ENCODE assay signal across 1 cellular context in genomic region chr10:32104622-32105509, GRCh38.
TF ChIP-seq lines count a peak whose summit lies in the region.

No MANE protein-coding gene starts in this region.

TF ChIP-seq in HepG2, 621 proteins besides CTCF, POLR2A, EP300 and RAD21 (continued from another document and continues in another):
- TF ChIP-seq NFKBIZ (CRISPR knock-in tag; IDR thresholded peaks at IDR 0.05) (no peak), ZNF263 (CRISPR knock-in tag; IDR thresholded peaks at IDR 0.05) (peak; percentile 76), FOXO1 (CRISPR knock-in tag; IDR thresholded peaks at IDR 0.05) (no peak), ZNF782 (CRISPR knock-in tag; IDR thresholded peaks at IDR 0.05; ENCODE audit: borderline replicate concordance) (no peak), TFE3 (CRISPR knock-in tag; IDR thresholded peaks at IDR 0.05) (no peak), ZNF710 (CRISPR knock-in tag; IDR thresholded peaks at IDR 0.05; ENCODE audit: borderline replicate concordance) (peak; percentile 65; the same call in 1 of the 2 replicates), TBX2 (CRISPR knock-in tag; IDR thresholded peaks at IDR 0.05; ENCODE audit: borderline replicate concordance) (peak; percentile 52; the same call in 1 of the 2 replicates), NR0B2 (CRISPR knock-in tag; IDR thresholded peaks at IDR 0.05) (no peak), ZNF589 (CRISPR knock-in tag; conservative IDR thresholded peaks at IDR 0.05) (no peak), GATAD2A (CRISPR knock-in tag; IDR thresholded peaks at IDR 0.05) (peak; percentile 44), SIX1 (CRISPR knock-in tag; IDR thresholded peaks at IDR 0.05; ENCODE audit: borderline replicate concordance) (no peak), HMGXB3 (CRISPR knock-in tag; IDR thresholded peaks at IDR 0.05; ENCODE audit: borderline replicate concordance) (no peak), ZBTB10 (CRISPR knock-in tag; IDR thresholded peaks at IDR 0.05; ENCODE audit: borderline replicate concordance) (peak; percentile 71; the same call in 1 of the 2 replicates), CENPT (CRISPR knock-in tag; IDR thresholded peaks at IDR 0.05; ENCODE audit: low read depth) (no peak), GMEB2 (CRISPR knock-in tag; IDR thresholded peaks at IDR 0.05; ENCODE audit: low read depth) (no peak), ZNF737 (CRISPR knock-in tag; IDR thresholded peaks at IDR 0.05; ENCODE audit: borderline replicate concordance) (no peak), TSC22D2 (CRISPR knock-in tag; IDR thresholded peaks at IDR 0.05; ENCODE audit: borderline replicate concordance) (no peak), ZNF570 (CRISPR knock-in tag; IDR thresholded peaks at IDR 0.05; ENCODE audit: borderline replicate concordance) (no peak), ZNF124 (CRISPR knock-in tag; IDR thresholded peaks at IDR 0.05) (no peak; the same call in 1 of the 2 replicates), KAT8 (CRISPR knock-in tag; IDR thresholded peaks at IDR 0.05) (0 out of 2 replicates have a peak, but pooled peaks have one; percentile 27), ATF4 (CRISPR knock-in tag; IDR thresholded peaks at IDR 0.05) (0 out of 4 replicates have a peak, but pooled peaks of 1 of the 2 experiments have one; percentile 17), ZNF543 (CRISPR knock-in tag; IDR thresholded peaks at IDR 0.05) (no peak), SP140L (CRISPR knock-in tag; IDR thresholded peaks at IDR 0.05; ENCODE audit: borderline replicate concordance) (no peak), RNF219 (CRISPR knock-in tag; IDR thresholded peaks at IDR 0.05) (0 out of 2 replicates have a peak, but pooled peaks have one; percentile 48), ZNF646 (CRISPR knock-in tag; IDR thresholded peaks at IDR 0.05) (peak; percentile 60; the same call in 1 of the 2 replicates), SAP130 (CRISPR knock-in tag; IDR thresholded peaks at IDR 0.05; ENCODE audit: low read depth) (peak; percentile 48), ZNF549 (CRISPR knock-in tag; IDR thresholded peaks at IDR 0.05) (no peak), HOXA9 (CRISPR knock-in tag; IDR thresholded peaks at IDR 0.05; ENCODE audit: borderline replicate concordance) (no peak), FOXA1 (IDR thresholded peaks at IDR 0.05) (no peak), FOXA1 (CRISPR knock-in tag; IDR thresholded peaks at IDR 0.05) (0 out of 2 replicates have a peak, but pooled peaks have one; percentile 5), ERF (CRISPR knock-in tag; IDR thresholded peaks at IDR 0.05) (0 out of 2 replicates have a peak, but pooled peaks have one; percentile 41), SALL1 (CRISPR knock-in tag; IDR thresholded peaks at IDR 0.05) (peak; percentile 72), ZNF709 (CRISPR knock-in tag; IDR thresholded peaks at IDR 0.05) (no peak), XBP1 (CRISPR knock-in tag; IDR thresholded peaks at IDR 0.05) (no peak), MZF1 (CRISPR knock-in tag; IDR thresholded peaks at IDR 0.05; ENCODE audit: borderline replicate concordance) (no peak), RXRA (CRISPR knock-in tag; IDR thresholded peaks at IDR 0.05) (peak; percentile 56; the same call in 1 of the 2 replicates)
